1 cellular context compared by ENCODE assay signal in genomic region chr13:98389319-98389718, GRCh38.
TF ChIP-seq lines count a peak whose summit lies in the region.

No MANE protein-coding gene starts in this region.

TF ChIP-seq in IMR-90, 13 proteins besides CTCF, POLR2A, EP300 and RAD21 (continued from another document):
- TF ChIP-seq CEBPB (IDR thresholded peaks at IDR 0.05; ENCODE audit: low read depth, low read length), result no peak
- no peak for TF ChIP-seq USF2 (IDR thresholded peaks at IDR 0.05; ENCODE audit: low read depth, low read length)
- no peak for TF ChIP-seq RFX5 (IDR thresholded peaks at IDR 0.05; ENCODE audit: low read depth, low read length)
- TF ChIP-seq SMC3 (IDR thresholded peaks at IDR 0.05; ENCODE audit: low read depth, low read length), result no peak
- TF ChIP-seq MXI1 (IDR thresholded peaks at IDR 0.05; ENCODE audit: borderline replicate concordance, low read depth, low read length), result no peak
- no peak for TF ChIP-seq MAZ (IDR thresholded peaks at IDR 0.05; ENCODE audit: borderline replicate concordance, low read depth, low read length)
- TF ChIP-seq BHLHE40 (IDR thresholded peaks at IDR 0.05; ENCODE audit: low read depth, low read length), result no peak
- TF ChIP-seq MAFK (IDR thresholded peaks at IDR 0.05; ENCODE audit: low read depth, low read length), result no peak
- TF ChIP-seq CHD1 (IDR thresholded peaks at IDR 0.05; ENCODE audit: low read depth, low read length), result no peak
TF ChIP-seq in IMR-90: peak in this region for 0.
